1 cellular context compared by ENCODE assay signal in the genomic region with DNA sequence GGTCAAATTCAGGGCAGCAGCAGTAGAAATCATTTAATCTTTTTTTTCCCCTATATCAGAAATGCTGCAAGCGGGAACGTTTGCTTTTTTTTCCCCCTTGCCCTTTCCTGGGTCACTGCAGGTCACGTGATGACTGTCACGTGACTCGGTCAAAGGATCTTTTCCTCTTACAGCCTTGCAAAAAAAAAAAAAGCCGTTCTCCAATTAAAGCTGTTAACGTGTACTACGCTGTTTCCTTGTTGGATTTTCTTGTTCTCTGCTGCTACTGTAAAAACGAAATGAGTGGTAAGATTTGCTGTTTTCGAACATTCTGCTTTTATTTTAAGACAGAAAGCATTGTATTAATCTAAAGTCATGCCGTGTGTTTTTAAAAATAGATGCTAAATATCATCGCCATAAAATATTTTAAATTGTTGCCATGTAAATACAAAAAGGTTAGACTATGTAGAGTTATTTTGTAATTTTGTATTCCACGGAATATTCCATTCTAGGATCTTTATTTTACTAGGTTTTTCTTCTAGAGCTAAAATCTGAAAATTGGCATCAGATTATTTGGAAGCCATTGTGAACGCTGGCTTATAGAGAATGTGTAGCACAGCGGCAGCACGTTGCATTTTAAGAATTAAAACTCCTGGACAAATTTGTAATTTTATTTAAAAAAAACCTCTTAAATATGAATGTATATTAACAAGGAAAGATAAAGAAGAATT.
TF ChIP-seq lines count a peak whose summit lies in the region.

No MANE protein-coding gene starts in this region.

TF ChIP-seq in K562, 482 proteins besides CTCF, POLR2A, EP300 and RAD21 (continued from another document):
- TF ChIP-seq KLF16 (IDR thresholded peaks at IDR 0.05): no peak
- TF ChIP-seq E2F3 (CRISPR knock-in tag; IDR thresholded peaks at IDR 0.05): no peak
- no peak for TF ChIP-seq ZNF696 (CRISPR knock-in tag; conservative IDR thresholded peaks at IDR 0.05)
TF ChIP-seq in K562: peak in this region for 47.
